In genomic region chr10:101777857-101778145, GRCh38 we compare ENCODE assay signal across 17 cellular contexts. TPM values are rescaled to one million over a fixed set of nuclear protein-coding genes. Genes with fewer than 3 reads are reported as not detected.
A peak's percentile ranks its signal among the peaks of the same experiment; 100 is the strongest.
DNase-seq lines count a peak whose midpoint lies in the region; ATAC-seq and TF ChIP-seq lines count a peak whose summit lies in the region.
"Had no signal": no experiment of that assay in that cellular context is flagged by ENCODE, and none has a peak within 500 bp of the region (broad histone marks: within the 10 kb centered on the region; RNA-seq: fewer than 3 reads in every experiment).

No MANE protein-coding gene starts in this region.

- ATAC-seq in upper lobe of right lung (no peak), gastroesophageal sphincter (no peak), GM18498 (IDR thresholded peaks at IDR 0.05; ENCODE audit: unreplicated experiment) (no peak)
- ATAC-seq: psoas muscle had no signal

- H3K4ac ChIP-seq in mesenchymal stem cell (ENCODE audit: low read depth in 1 of 2, low read length in 2 of 2), result no peak overlapping the region

- H4K8ac ChIP-seq in mesenchymal stem cell (ENCODE audit: low read length), result no peak overlapping the region

- H2AFZ ChIP-seq in mesenchymal stem cell (ENCODE audit: low read depth, low read length), result no peak overlapping the region

- no peak overlapping the region for H4K91ac ChIP-seq in mesenchymal stem cell (ENCODE audit: low read length)

- H3K4me3 Mint-ChIP-seq in activated naive CD8-positive, alpha-beta T cell, result peak overlapping the region; percentile 61
- no peak overlapping the region for H3K4me3 Mint-ChIP-seq in activated naive CD8-positive, alpha-beta T cell treated with anti-CD3 and anti-CD28 coated beads for 36 hours

- WGBS in mesenchymal stem cell, result 42% methylated on average over 1 of the region's 1 CpG
- WGBS in gastroesophageal sphincter (ENCODE audit: low coverage in 1 of 2), 2 donors, result 78 to 100% methylated on average over 1 of the region's 1 CpG

- H3K4me3 ChIP-seq in SJCRH30, result no peak overlapping the region
- H3K4me3 ChIP-seq in mesenchymal stem cell (ENCODE audit: insufficient read depth in 1 of 2, low read depth in 1 of 2, low read length in 2 of 2), result no peak overlapping the region
- H3K4me3 ChIP-seq in upper lobe of right lung, result no peak overlapping the region
- H3K4me3 ChIP-seq in gastroesophageal sphincter, result no peak overlapping the region
- H3K4me3 ChIP-seq: psoas muscle, suprapubic skin had no signal

- no peak overlapping the region for H3K27ac Mint-ChIP-seq in activated naive CD8-positive, alpha-beta T cell
- H3K27ac Mint-ChIP-seq in activated naive CD8-positive, alpha-beta T cell treated with anti-CD3 and anti-CD28 coated beads for 36 hours, result no peak overlapping the region

- no peak overlapping the region for H3K18ac ChIP-seq in mesenchymal stem cell (ENCODE audit: low read depth in 1 of 2, low read length in 2 of 2)

- no peak overlapping the region for H3K14ac ChIP-seq in mesenchymal stem cell (ENCODE audit: low read length in 2 of 2)

- H2BK15ac ChIP-seq in mesenchymal stem cell (ENCODE audit: low read depth, poor library complexity, severe bottlenecking), result no peak overlapping the region

- H3K36me3 ChIP-seq in SJCRH30 (peaks cover 22% of the 10 kb centered on the region), mesenchymal stem cell (ENCODE audit: control insufficient read depth in 1 of 2, insufficient read depth in 2 of 2, low read depth in 1 of 2, low read length in 2 of 2) (peaks cover 6 to 30% of the 10 kb centered on the region in 2 experiments), upper lobe of right lung (no peaks in the 10 kb centered on the region), gastroesophageal sphincter (no peaks in the 10 kb centered on the region)
- H3K36me3 ChIP-seq: suprapubic skin had no signal

- no peak overlapping the region for H2BK5ac ChIP-seq in mesenchymal stem cell (ENCODE audit: low read depth, low read length, poor library complexity, severe bottlenecking)

- H3K4me1 Mint-ChIP-seq in activated naive CD8-positive, alpha-beta T cell (ENCODE audit: low read depth), result peaks cover 40% of the 10 kb centered on the region
- H3K4me1 Mint-ChIP-seq in activated naive CD8-positive, alpha-beta T cell treated with anti-CD3 and anti-CD28 coated beads for 36 hours, result peaks cover 39% of the 10 kb centered on the region

- H2BK12ac ChIP-seq in mesenchymal stem cell (ENCODE audit: low read length in 2 of 2), result no peak overlapping the region

- no peak overlapping the region for H3K4me2 ChIP-seq in mesenchymal stem cell (ENCODE audit: low read length, poor library complexity, severe bottlenecking)

- DNase-seq in activated naive CD8-positive, alpha-beta T cell treated with anti-CD3 and anti-CD28 coated beads for 36 hours, result no peak
- DNase-seq in SJCRH30 (peak; percentile 22 to 49), mesenchymal stem cell (peak; percentile 18), upper lobe of right lung (peak; percentile 62), OCI-M2 (lab: John Stamatoyannopoulos, UW; ENCODE audit: unreplicated experiment) (no peak)
- DNase-seq: activated CD4-positive, alpha-beta T cell treated with anti-CD3 and anti-CD28 coated beads, Interleukin-2, amount 50 U/mL, for 4 hours; amygdala; islet precursor cell; NK-92 treated with Interleukin-12 subunit alpha and Interleukin-12 subunit beta, amount 100 ng/mL, for 24 hours; psoas muscle; SIG-M5 had no signal

- intact Hi-C loops in upper lobe of right lung (cut with DNase I), result no loop called here

- no peak overlapping the region for H3K9ac ChIP-seq in mesenchymal stem cell (ENCODE audit: low read length)

- H3K9me3 ChIP-seq in SJCRH30 (replicated peaks) (no peaks in the 10 kb centered on the region), mesenchymal stem cell (ENCODE audit: control insufficient read depth, low read length) (no peaks in the 10 kb centered on the region), upper lobe of right lung (no peaks in the 10 kb centered on the region), gastroesophageal sphincter (no peaks in the 10 kb centered on the region)
- H3K9me3 ChIP-seq: psoas muscle, suprapubic skin had no signal

- no peak overlapping the region for H3K23ac ChIP-seq in mesenchymal stem cell (ENCODE audit: low read length in 2 of 2)

- no peak overlapping the region for H2BK120ac ChIP-seq in mesenchymal stem cell (ENCODE audit: low read depth, low read length)

- TF ChIP-seq CTCF in upper lobe of right lung (IDR thresholded peaks at IDR 0.05), result no peak
- no peak for TF ChIP-seq CTCF in gastroesophageal sphincter (IDR thresholded peaks at IDR 0.05)

- peaks cover 14% of the 10 kb centered on the region for H3K36me3 Mint-ChIP-seq in activated naive CD8-positive, alpha-beta T cell
- peaks cover 36% of the 10 kb centered on the region for H3K36me3 Mint-ChIP-seq in activated naive CD8-positive, alpha-beta T cell treated with anti-CD3 and anti-CD28 coated beads for 36 hours

- TF ChIP-seq POLR2A in gastroesophageal sphincter (IDR thresholded peaks at IDR 0.05), result no peak

- no peak for TF ChIP-seq EP300 in gastroesophageal sphincter (IDR thresholded peaks at IDR 0.05)

- H3K27me3 ChIP-seq in SJCRH30 (no peaks in the 10 kb centered on the region), mesenchymal stem cell (ENCODE audit: control insufficient read depth in 1 of 2, insufficient read depth in 1 of 2, low read length in 2 of 2) (peaks cover 52 to 60% of the 10 kb centered on the region in 2 experiments), upper lobe of right lung (peaks cover 53% of the 10 kb centered on the region), gastroesophageal sphincter (peaks cover 74% of the 10 kb centered on the region)

- peaks cover 62% of the 10 kb centered on the region for H3K4me1 ChIP-seq in SJCRH30
- peaks cover 50% of the 10 kb centered on the region for H3K4me1 ChIP-seq in mesenchymal stem cell (ENCODE audit: control insufficient read depth, insufficient read depth, low read depth, low read length)
- H3K4me1 ChIP-seq in upper lobe of right lung, result peaks cover 35% of the 10 kb centered on the region
- peaks cover 2 to 80% (median 39%) of the 10 kb centered on the region in 3 donors for H3K4me1 ChIP-seq in gastroesophageal sphincter

- peaks cover 26% of the 10 kb centered on the region for H3K27me3 Mint-ChIP-seq in activated naive CD8-positive, alpha-beta T cell
- peaks cover 56% of the 10 kb centered on the region for H3K27me3 Mint-ChIP-seq in activated naive CD8-positive, alpha-beta T cell treated with anti-CD3 and anti-CD28 coated beads for 36 hours

- H3K9me3 Mint-ChIP-seq in activated naive CD8-positive, alpha-beta T cell (ENCODE audit: low read depth), result no peaks in the 10 kb centered on the region
- no peaks in the 10 kb centered on the region for H3K9me3 Mint-ChIP-seq in activated naive CD8-positive, alpha-beta T cell treated with anti-CD3 and anti-CD28 coated beads for 36 hours

- H3K79me1 ChIP-seq in mesenchymal stem cell (replicated peaks; ENCODE audit: low read length, poor library complexity, severe bottlenecking), result peaks cover 13% of the 10 kb centered on the region

- H2AK5ac ChIP-seq in mesenchymal stem cell (ENCODE audit: low read length, severe bottlenecking), result no peak overlapping the region

- H3K27ac ChIP-seq in SJCRH30 (no peak overlapping the region), mesenchymal stem cell (ENCODE audit: low read length, poor library complexity, severe bottlenecking) (no peak overlapping the region), upper lobe of right lung (no peak overlapping the region), gastroesophageal sphincter (no peak overlapping the region)
- H3K27ac ChIP-seq: psoas muscle, suprapubic skin had no signal

RNA-seq across cellular contexts. Expression of gene FGF8, which starts 1.9 kb away (rescaled TPM):
- total RNA-seq in activated naive CD8-positive, alpha-beta T cell treated with anti-CD3 and anti-CD28 coated beads for 36 hours, result not detected
- total RNA-seq in SJCRH30 (2014; rRNA removed; shearing (Covaris generic)), result 115 and 123 TPM in 2 replicates
- not detected for polyA plus RNA-seq in mesenchymal stem cell (2013, experiment 1 of 2)
- polyA plus RNA-seq in mesenchymal stem cell (2013, experiment 2 of 2), result not detected
- total RNA-seq in upper lobe of right lung, result 1.2 TPM
- not detected for total RNA-seq in gastroesophageal sphincter
- total RNA-seq: epithelial cell of proximal tubule, mucosa of gallbladder, psoas muscle, suprapubic skin had no signal
- polyA plus RNA-seq: psoas muscle had no signal

RNA-seq across cellular contexts. Expression of gene NPM3, which starts 5.4 kb away (rescaled TPM):
- 100 to 1,000 TPM; 255 to 260 TPM for total RNA-seq in activated naive CD8-positive, alpha-beta T cell treated with anti-CD3 and anti-CD28 coated beads for 36 hours
- 238 and 287 TPM in 2 replicates for total RNA-seq in SJCRH30 (2014; rRNA removed; shearing (Covaris generic))
- polyA plus RNA-seq in mesenchymal stem cell (2013, experiment 1 of 2), result 35.4 TPM
- 33.5 TPM for polyA plus RNA-seq in mesenchymal stem cell (2013, experiment 2 of 2)
- total RNA-seq in upper lobe of right lung (18.0 TPM), gastroesophageal sphincter (10 to 100 TPM; 11.4 to 28.2 (median 21.8) TPM)

RNA-seq across cellular contexts. Expression of gene OGA, which starts 40.4 kb away (rescaled TPM):
- 100 to 1,000 TPM in 1 of 2 experiments, 10 to 100 TPM in 1; 92.2 to 100 TPM for total RNA-seq in activated naive CD8-positive, alpha-beta T cell treated with anti-CD3 and anti-CD28 coated beads for 36 hours
- 110 and 132 TPM in 2 replicates for total RNA-seq in SJCRH30 (2014; rRNA removed; shearing (Covaris generic))
- 40.9 TPM for polyA plus RNA-seq in mesenchymal stem cell (2013, experiment 1 of 2)
- polyA plus RNA-seq in mesenchymal stem cell (2013, experiment 2 of 2), result 39.4 TPM
- 91.6 TPM for total RNA-seq in upper lobe of right lung
- total RNA-seq in gastroesophageal sphincter, result 100 to 1,000 TPM in 2 of 4 donors, 10 to 100 TPM in 2; 92.5 to 163 (median 115) TPM

Comparison
In these comparisons a context has a peak if more than half of its experiments do, and no peak if none do; other contexts are left out.
1. DNase-seq: peak in SJCRH30 (2 of 2), mesenchymal stem cell (single experiment) and upper lobe of right lung (single experiment); none in activated naive CD8-positive, alpha-beta T cell treated with anti-CD3 and anti-CD28 coated beads for 36 hours (single experiment) and OCI-M2 (single experiment).
2. RNA of gene FGF8, which starts 1.9 kb away (total RNA-seq): 115 to 123 TPM in SJCRH30; 1.2 TPM in upper lobe of right lung (single experiment), not detected in activated naive CD8-positive, alpha-beta T cell treated with anti-CD3 and anti-CD28 coated beads for 36 hours and not detected in gastroesophageal sphincter; every median in the first group is over 10 times any median in the second.